3 cellular contexts compared by ENCODE assay signal in the genomic region with DNA sequence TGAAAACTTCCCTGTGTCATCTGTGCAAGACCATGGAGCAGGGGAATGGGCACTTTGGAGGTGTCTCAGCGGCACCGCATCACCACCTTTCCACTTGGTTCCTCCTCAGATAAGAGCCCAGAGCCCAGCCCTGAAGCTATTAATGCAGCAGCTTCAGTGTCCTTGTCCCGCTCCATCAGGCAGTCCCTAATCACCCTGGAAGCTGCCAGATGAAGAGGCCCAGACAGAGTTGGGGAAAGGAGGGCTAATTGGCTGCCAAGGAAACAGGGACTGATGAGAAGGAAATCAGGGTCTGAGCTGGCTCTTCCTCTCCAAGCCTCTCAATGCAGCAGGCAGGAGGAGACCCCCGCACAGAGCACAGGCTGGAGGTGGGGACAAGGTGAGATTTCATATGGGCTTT.
"Had no signal": no experiment of that assay in that cellular context is flagged by ENCODE, and none has a peak within 500 bp of the region (broad histone marks: within the 10 kb centered on the region; RNA-seq: fewer than 3 reads in every experiment).

No MANE protein-coding gene starts in this region.

- DNase-seq: H9, HCEC 1CT, KBM-7 had no signal
